ENCODE assay signal across 8 cellular contexts in genomic region chr1:27643626-27644368, GRCh38. TPM values are rescaled to one million over a fixed set of nuclear protein-coding genes. Genes with fewer than 3 reads are reported as not detected.
A peak's percentile ranks its signal among the peaks of the same experiment; 100 is the strongest.
DNase-seq lines count a peak whose midpoint lies in the region; ATAC-seq, FAIRE-seq and TF ChIP-seq lines count a peak whose summit lies in the region.

No MANE protein-coding gene starts in this region.

- DNase-seq in A549 (ENCODE audit: low read depth in 1 of 2, low spot score in 1 of 2) (peak; percentile 54 to 62), NCI-H82 (lab: John Stamatoyannopoulos, UW) (peak; percentile 89), endothelial cell of umbilical vein (ENCODE audit: low read depth, low spot score) (peak; percentile 54), neural progenitor cell (ENCODE audit: low spot score) (peak; percentile 76), H4 (ENCODE audit: low spot score) (no peak)
- DNase-seq in activated CD8-positive, alpha-beta memory T cell treated with anti-CD3 and anti-CD28 coated beads for 24 hours: peak; percentile 87

- TF ChIP-seq RAD21 in A549 (conservative IDR thresholded peaks at IDR 0.05 in 1 of 2, IDR thresholded peaks at IDR 0.05 in 1 of 2): peak in 1 of 2 experiments; percentile 33; a peak in 1 of 5 replicates

- TF ChIP-seq CTCF in A549 (IDR thresholded peaks at IDR 0.05) (peak; percentile 37), endothelial cell of umbilical vein (IDR thresholded peaks at IDR 0.05; ENCODE audit: extremely low read depth in 1 of 2, insufficient read depth in 1 of 2, low read depth in 1 of 2, low read length in 2 of 2) (peak; percentile 74 to 86), neural progenitor cell (IDR thresholded peaks at IDR 0.05) (peak; percentile 75)

- no peak overlapping the region for H3K27ac ChIP-seq in A549
- H3K27ac ChIP-seq in endothelial cell of umbilical vein (ENCODE audit: insufficient read depth, low read depth, low read length): no peak overlapping the region
- H3K27ac ChIP-seq in neural progenitor cell: no peak overlapping the region

- H3K79me2 ChIP-seq in endothelial cell of umbilical vein (ENCODE audit: control insufficient read depth, insufficient read depth, low read length): no peaks in the 10 kb centered on the region
- no peaks in the 10 kb centered on the region for H3K79me2 ChIP-seq in neural progenitor cell (ENCODE audit: low read depth)

- H3K36me3 Mint-ChIP-seq in neural progenitor cell: no peaks in the 10 kb centered on the region

- POLR2A ChIA-PET in A549 (lab: Yijun Ruan, JAX): no interaction called here
- POLR2A ChIA-PET in endothelial cell of umbilical vein (lab: Charles Lee): no interaction called here

- dilution Hi-C loops in endothelial cell of umbilical vein (cut with MboI; ENCODE audit: extremely low pct_ligation_motif_present, low sequenced_read_pairs): no loop called here

- H3K36me3 ChIP-seq in endothelial cell of umbilical vein (ENCODE audit: control insufficient read depth in 2 of 2, extremely low read depth in 1 of 2, insufficient read depth in 2 of 2, low read length in 2 of 2) (no peaks in the 10 kb centered on the region), neural progenitor cell (no peaks in the 10 kb centered on the region)

- FAIRE-seq in A549 (lab: Jason Lieb, UNC): no peak
- FAIRE-seq in endothelial cell of umbilical vein (lab: Jason Lieb, UNC): peak; percentile 91

- ATAC-seq in A549 (peak; percentile 86 to 95), GM18868 (IDR thresholded peaks at IDR 0.05; ENCODE audit: unreplicated experiment) (peak; percentile 62), GM18511 (IDR thresholded peaks at IDR 0.05; ENCODE audit: unreplicated experiment) (no peak)

- CTCF ChIA-PET in A549 (lab: Yijun Ruan, JAX): interaction anchor here (0.6 to 2.3 kb wide), 11 partner anchors 13 to 1851 kb away, joined by 3 to 20 read pairs (median 4); no protein-coding TSS in a partner anchor
- CTCF ChIA-PET in endothelial cell of umbilical vein (lab: Charles Lee): interaction anchor here (0.6 to 2.8 kb wide), 7 partner anchors 9 to 442 kb away, joined by 3 to 11 read pairs (median 5); partner anchors contain the start of gene IFI6

- no TSS peak for BruUV-seq in endothelial cell of umbilical vein (replicated peaks; lab: Mats Ljungman, UMichigan)

- peaks cover 11% of the 10 kb centered on the region for H3K27me3 Mint-ChIP-seq in neural progenitor cell (ENCODE audit: insufficient read depth, low read depth)

- H3K4me1 ChIP-seq in A549 (no peaks in the 10 kb centered on the region), endothelial cell of umbilical vein (ENCODE audit: control insufficient read depth, extremely low read depth, insufficient read depth, low read length) (no peaks in the 10 kb centered on the region), neural progenitor cell (no peaks in the 10 kb centered on the region)

- H3K9me3 ChIP-seq in A549 (no peaks in the 10 kb centered on the region), endothelial cell of umbilical vein (replicated peaks; ENCODE audit: control insufficient read depth, insufficient read depth, low read length) (no peaks in the 10 kb centered on the region), neural progenitor cell (ENCODE audit: low read depth) (no peaks in the 10 kb centered on the region)

- intact Hi-C loops in endothelial cell of umbilical vein (cut with micrococcal nuclease): loop anchor here (1.0 kb wide), 1 partner anchor 20 kb away; no protein-coding TSS in a partner anchor

- peak overlapping the region; percentile 76 for H3K27ac Mint-ChIP-seq in neural progenitor cell

- WGBS in A549 (ENCODE audit: missing lambda C conversion rate): 8% methylated on average over 9 of the region's 12 CpGs

- H3K27me3 ChIP-seq in endothelial cell of umbilical vein (ENCODE audit: control insufficient read depth in 2 of 2, insufficient read depth in 2 of 2, low read length in 2 of 2): no peaks in the 10 kb centered on the region
- H3K27me3 ChIP-seq in neural progenitor cell: no peaks in the 10 kb centered on the region

- H3K4me1 Mint-ChIP-seq in neural progenitor cell: peaks cover 14% of the 10 kb centered on the region

- no peak overlapping the region for H2AFZ ChIP-seq in endothelial cell of umbilical vein (ENCODE audit: low read depth, low read length)
- peak overlapping the region; percentile 38 for H2AFZ ChIP-seq in neural progenitor cell (replicated peaks)

- H3K4me3 Mint-ChIP-seq in neural progenitor cell: peak overlapping the region; percentile 14

- H3F3A ChIP-seq in neural progenitor cell (ENCODE audit: low read depth): peaks cover 5% of the 10 kb centered on the region

- no peak for TF ChIP-seq EP300 in A549 (IDR thresholded peaks at IDR 0.05)

- H3K9me1 ChIP-seq in endothelial cell of umbilical vein (replicated peaks; ENCODE audit: control insufficient read depth, extremely low read depth, insufficient read depth, low read length): no peaks in the 10 kb centered on the region

- H3K9ac ChIP-seq in endothelial cell of umbilical vein (replicated peaks; ENCODE audit: extremely low read depth, insufficient read depth, low read length): no peak overlapping the region
- H3K9ac ChIP-seq in neural progenitor cell: no peak overlapping the region

- H4K20me1 ChIP-seq in endothelial cell of umbilical vein (replicated peaks; ENCODE audit: control insufficient read depth, extremely low read depth, insufficient read depth, low read length) (no peaks in the 10 kb centered on the region), neural progenitor cell (ENCODE audit: low read depth) (no peaks in the 10 kb centered on the region)

- H3K9me3 Mint-ChIP-seq in neural progenitor cell: no peaks in the 10 kb centered on the region

- TF ChIP-seq POLR2A in A549 (IDR thresholded peaks at IDR 0.05; ENCODE audit: low read length) (no peak), endothelial cell of umbilical vein (IDR thresholded peaks at IDR 0.05; ENCODE audit: low read depth, low read length) (no peak)

- H3K4me2 ChIP-seq in A549: no peak overlapping the region
- H3K4me2 ChIP-seq in endothelial cell of umbilical vein (ENCODE audit: insufficient read depth, low read length): no peak overlapping the region
- no peak overlapping the region for H3K4me2 ChIP-seq in neural progenitor cell

- H3K4me3 ChIP-seq in A549 (no peak overlapping the region), endothelial cell of umbilical vein (replicated peaks in 1 of 3; ENCODE audit: insufficient read depth in 1 of 3, low read depth in 1 of 3, low read length in 3 of 3) (no peak overlapping the region), neural progenitor cell (no peak overlapping the region)

RNA-seq across cellular contexts. Expression of gene FGR, which starts 8.8 kb away (rescaled TPM):
- polyA plus RNA-seq in A549 (2011; rRNA removed) (not detected in 2 replicates), A549 (2017; fragmentation: RNase III; extraction: RNeasy Plus Mini Kit Qiagen cat#74134 plus additional on column Dnase treatment) (not detected in 3 replicates), endothelial cell of umbilical vein (0.16 and 0.18 TPM in 2 replicates)
- polyA plus RNA-seq in A549 (2012; cell fraction: cytosol; rRNA removed): not detected in 2 replicates
- polyA plus RNA-seq in A549 (2012; cell fraction: nucleus; rRNA removed): not detected in 2 replicates
- not detected in 2 replicates for polyA minus RNA-seq in A549 (2011; rRNA and poly(A)+ RNA removed)
- total RNA-seq in endothelial cell of umbilical vein (not detected in 2 replicates), neural progenitor cell (ENCODE audit: low replicate concordance) (not detected in 2 replicates)
- 0.07 and 0.08 TPM in 2 replicates for polyA plus RNA-seq in endothelial cell of umbilical vein (2011; cell fraction: cytosol; rRNA removed)
- 0.20 and 0.55 TPM in 2 replicates for polyA plus RNA-seq in endothelial cell of umbilical vein (2011; cell fraction: nucleus; rRNA removed)
- polyA plus RNA-seq in endothelial cell of umbilical vein (2012): not detected in 2 replicates
- polyA minus RNA-seq in endothelial cell of umbilical vein: 0.13 TPM in 1 of 2 replicates, not detected in the other
- polyA minus RNA-seq in endothelial cell of umbilical vein (2011; cell fraction: cytosol; rRNA and poly(A)+ RNA removed): not detected
- not detected in 2 replicates for polyA minus RNA-seq in endothelial cell of umbilical vein (2011; cell fraction: nucleus; rRNA and poly(A)+ RNA removed)
- not detected in 2 replicates for total RNA-seq in H4 (2014; rRNA removed; shearing (Covaris generic))

RNA-seq across cellular contexts. Expression of gene IFI6, which starts 28.2 kb away (rescaled TPM):
- polyA plus RNA-seq in A549 (2011; rRNA removed) (5.3 and 6.3 TPM in 2 replicates), A549 (2017; fragmentation: RNase III; extraction: RNeasy Plus Mini Kit Qiagen cat#74134 plus additional on column Dnase treatment) (8.2 to 12.3 TPM (median 8.8 TPM) in 3 replicates), endothelial cell of umbilical vein (47.9 and 58.0 TPM in 2 replicates)
- 6.7 and 8.0 TPM in 2 replicates for polyA plus RNA-seq in A549 (2012; cell fraction: cytosol; rRNA removed)
- 5.1 and 6.5 TPM in 2 replicates for polyA plus RNA-seq in A549 (2012; cell fraction: nucleus; rRNA removed)
- 4.8 and 5.5 TPM in 2 replicates for polyA minus RNA-seq in A549 (2011; rRNA and poly(A)+ RNA removed)
- total RNA-seq in endothelial cell of umbilical vein (20.0 and 28.4 TPM in 2 replicates), neural progenitor cell (ENCODE audit: low replicate concordance) (2.4 and 7.2 TPM in 2 replicates)
- 26.7 and 34.0 TPM in 2 replicates for polyA plus RNA-seq in endothelial cell of umbilical vein (2011; cell fraction: cytosol; rRNA removed)
- 8.5 and 9.4 TPM in 2 replicates for polyA plus RNA-seq in endothelial cell of umbilical vein (2011; cell fraction: nucleus; rRNA removed)
- 44.2 and 57.6 TPM in 2 replicates for polyA plus RNA-seq in endothelial cell of umbilical vein (2012)
- 8.6 and 10.2 TPM in 2 replicates for polyA minus RNA-seq in endothelial cell of umbilical vein
- 24.3 TPM for polyA minus RNA-seq in endothelial cell of umbilical vein (2011; cell fraction: cytosol; rRNA and poly(A)+ RNA removed)
- polyA minus RNA-seq in endothelial cell of umbilical vein (2011; cell fraction: nucleus; rRNA and poly(A)+ RNA removed): 1.9 and 2.3 TPM in 2 replicates
- 257 and 342 TPM in 2 replicates for total RNA-seq in H4 (2014; rRNA removed; shearing (Covaris generic))

RNA-seq across cellular contexts. Expression of gene AHDC1, which starts 39.9 kb away (rescaled TPM):
- 1.3 and 2.6 TPM in 2 replicates for polyA plus RNA-seq in A549 (2011; rRNA removed)
- polyA plus RNA-seq in A549 (2012; cell fraction: cytosol; rRNA removed): 5.0 and 6.2 TPM in 2 replicates
- polyA plus RNA-seq in A549 (2012; cell fraction: nucleus; rRNA removed): 12.9 and 17.1 TPM in 2 replicates
- 9.8 to 11.5 TPM (median 10.0 TPM) in 3 replicates for polyA plus RNA-seq in A549 (2017; fragmentation: RNase III; extraction: RNeasy Plus Mini Kit Qiagen cat#74134 plus additional on column Dnase treatment)
- polyA minus RNA-seq in A549 (2011; rRNA and poly(A)+ RNA removed): 2.9 and 3.6 TPM in 2 replicates
- 32.1 and 33.0 TPM in 2 replicates for total RNA-seq in endothelial cell of umbilical vein
- polyA plus RNA-seq in endothelial cell of umbilical vein: 7.0 and 7.8 TPM in 2 replicates
- polyA plus RNA-seq in endothelial cell of umbilical vein (2011; cell fraction: cytosol; rRNA removed): 5.9 and 7.2 TPM in 2 replicates
- polyA plus RNA-seq in endothelial cell of umbilical vein (2011; cell fraction: nucleus; rRNA removed): 17.1 and 18.6 TPM in 2 replicates
- polyA plus RNA-seq in endothelial cell of umbilical vein (2012): 10.8 and 13.3 TPM in 2 replicates
- polyA minus RNA-seq in endothelial cell of umbilical vein: 10.8 and 13.8 TPM in 2 replicates
- polyA minus RNA-seq in endothelial cell of umbilical vein (2011; cell fraction: cytosol; rRNA and poly(A)+ RNA removed): 4.2 TPM
- 7.6 and 14.5 TPM in 2 replicates for polyA minus RNA-seq in endothelial cell of umbilical vein (2011; cell fraction: nucleus; rRNA and poly(A)+ RNA removed)
- total RNA-seq in neural progenitor cell (ENCODE audit: low replicate concordance): 7.0 and 26.5 TPM in 2 replicates
- total RNA-seq in H4 (2014; rRNA removed; shearing (Covaris generic)): 2.0 and 3.6 TPM in 2 replicates
